In the genomic region with DNA sequence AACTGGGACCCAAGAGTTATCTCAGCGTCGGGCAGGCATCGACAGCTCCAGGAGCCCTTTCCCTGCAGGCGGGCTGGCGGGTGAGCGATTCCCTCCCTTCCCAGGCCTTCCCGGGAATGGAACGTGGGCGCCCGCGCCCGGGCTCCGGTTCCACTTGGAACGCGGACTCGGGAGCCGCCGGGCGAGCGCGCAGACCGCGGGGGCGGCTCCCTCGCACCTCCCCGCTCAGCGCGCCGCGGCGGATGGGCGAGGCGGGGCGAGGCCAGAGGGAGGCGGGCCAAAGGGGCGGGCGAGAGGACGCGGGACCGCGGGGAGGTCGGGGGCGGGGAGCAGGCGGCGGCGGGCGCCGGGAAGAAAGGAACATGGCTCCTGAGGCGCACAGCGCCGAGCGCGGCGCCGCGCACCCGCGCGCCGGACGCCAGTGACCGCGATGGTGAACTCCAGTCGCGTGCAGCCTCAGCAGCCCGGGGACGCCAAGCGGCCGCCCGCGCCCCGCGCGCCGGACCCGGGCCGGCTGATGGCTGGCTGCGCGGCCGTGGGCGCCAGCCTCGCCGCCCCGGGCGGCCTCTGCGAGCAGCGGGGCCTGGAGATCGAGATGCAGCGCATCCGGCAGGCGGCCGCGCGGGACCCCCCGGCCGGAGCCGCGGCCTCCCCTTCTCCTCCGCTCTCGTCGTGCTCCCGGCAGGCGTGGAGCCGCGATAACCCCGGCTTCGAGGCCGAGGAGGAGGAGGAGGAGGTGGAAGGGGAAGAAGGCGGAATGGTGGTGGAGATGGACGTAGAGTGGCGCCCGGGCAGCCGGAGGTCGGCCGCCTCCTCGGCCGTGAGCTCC, we compare ENCODE assay signal across 1 cellular context.
TF ChIP-seq lines count a peak whose summit lies in the region.

A gene (plus strand): TSS at position 332 of the 829 bp plus-strand sequence. CDS start 99 bp downstream, at position 431.

TF ChIP-seq in WTC11, 78 proteins besides CTCF, POLR2A, EP300 and RAD21 (continued from another document):
- TF ChIP-seq, protein P1, sequence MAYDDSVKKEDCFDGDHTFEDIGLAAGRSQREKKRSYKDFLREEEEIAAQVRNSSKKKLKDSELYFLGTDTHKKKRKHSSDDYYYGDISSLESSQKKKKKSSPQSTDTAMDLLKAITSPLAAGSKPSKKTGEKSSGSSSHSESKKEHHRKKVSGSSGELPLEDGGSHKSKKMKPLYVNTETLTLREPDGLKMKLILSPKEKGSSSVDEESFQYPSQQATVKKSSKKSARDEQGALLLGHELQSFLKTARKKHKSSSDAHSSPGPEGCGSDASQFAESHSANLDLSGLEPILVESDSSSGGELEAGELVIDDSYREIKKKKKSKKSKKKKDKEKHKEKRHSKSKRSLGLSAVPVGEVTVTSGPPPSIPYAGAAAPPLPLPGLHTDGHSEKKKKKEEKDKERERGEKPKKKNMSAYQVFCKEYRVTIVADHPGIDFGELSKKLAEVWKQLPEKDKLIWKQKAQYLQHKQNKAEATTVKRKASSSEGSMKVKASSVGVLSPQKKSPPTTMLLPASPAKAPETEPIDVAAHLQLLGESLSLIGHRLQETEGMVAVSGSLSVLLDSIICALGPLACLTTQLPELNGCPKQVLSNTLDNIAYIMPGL (CRISPR knock-in tag; IDR thresholded peaks at IDR 0.05) = peak; percentile 60; the same call in 1 of the 2 replicates
- no peak for TF ChIP-seq ZNF416 (CRISPR knock-in tag; IDR thresholded peaks at IDR 0.05)
- TF ChIP-seq, protein P2, sequence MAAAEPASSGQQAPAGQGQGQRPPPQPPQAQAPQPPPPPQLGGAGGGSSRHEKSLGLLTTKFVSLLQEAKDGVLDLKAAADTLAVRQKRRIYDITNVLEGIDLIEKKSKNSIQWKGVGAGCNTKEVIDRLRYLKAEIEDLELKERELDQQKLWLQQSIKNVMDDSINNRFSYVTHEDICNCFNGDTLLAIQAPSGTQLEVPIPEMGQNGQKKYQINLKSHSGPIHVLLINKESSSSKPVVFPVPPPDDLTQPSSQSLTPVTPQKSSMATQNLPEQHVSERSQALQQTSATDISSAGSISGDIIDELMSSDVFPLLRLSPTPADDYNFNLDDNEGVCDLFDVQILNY (CRISPR knock-in tag; IDR thresholded peaks at IDR 0.05) = peak; percentile 60; the same call in 1 of the 2 replicates
- TF ChIP-seq, protein P3, sequence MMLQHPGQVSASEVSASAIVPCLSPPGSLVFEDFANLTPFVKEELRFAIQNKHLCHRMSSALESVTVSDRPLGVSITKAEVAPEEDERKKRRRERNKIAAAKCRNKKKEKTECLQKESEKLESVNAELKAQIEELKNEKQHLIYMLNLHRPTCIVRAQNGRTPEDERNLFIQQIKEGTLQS (CRISPR knock-in tag; conservative IDR thresholded peaks at IDR 0.05) = no peak
- peak; percentile 86; the same call in 1 of the 2 replicates for TF ChIP-seq ETV6 (CRISPR knock-in tag; IDR thresholded peaks at IDR 0.05)
- TF ChIP-seq TCF7 (CRISPR knock-in tag; IDR thresholded peaks at IDR 0.05; ENCODE audit: low read depth) = no peak
- peak; percentile 11; the same call in 1 of the 2 replicates for TF ChIP-seq ZNF423 (CRISPR knock-in tag; IDR thresholded peaks at IDR 0.05)
- TF ChIP-seq ZNF671 (CRISPR knock-in tag; IDR thresholded peaks at IDR 0.05) = no peak
- no peak for TF ChIP-seq ZNF263 (CRISPR knock-in tag; IDR thresholded peaks at IDR 0.05; ENCODE audit: low read depth)
- no peak for TF ChIP-seq EMX1 (CRISPR knock-in tag; IDR thresholded peaks at IDR 0.05)
- TF ChIP-seq, protein P4, sequence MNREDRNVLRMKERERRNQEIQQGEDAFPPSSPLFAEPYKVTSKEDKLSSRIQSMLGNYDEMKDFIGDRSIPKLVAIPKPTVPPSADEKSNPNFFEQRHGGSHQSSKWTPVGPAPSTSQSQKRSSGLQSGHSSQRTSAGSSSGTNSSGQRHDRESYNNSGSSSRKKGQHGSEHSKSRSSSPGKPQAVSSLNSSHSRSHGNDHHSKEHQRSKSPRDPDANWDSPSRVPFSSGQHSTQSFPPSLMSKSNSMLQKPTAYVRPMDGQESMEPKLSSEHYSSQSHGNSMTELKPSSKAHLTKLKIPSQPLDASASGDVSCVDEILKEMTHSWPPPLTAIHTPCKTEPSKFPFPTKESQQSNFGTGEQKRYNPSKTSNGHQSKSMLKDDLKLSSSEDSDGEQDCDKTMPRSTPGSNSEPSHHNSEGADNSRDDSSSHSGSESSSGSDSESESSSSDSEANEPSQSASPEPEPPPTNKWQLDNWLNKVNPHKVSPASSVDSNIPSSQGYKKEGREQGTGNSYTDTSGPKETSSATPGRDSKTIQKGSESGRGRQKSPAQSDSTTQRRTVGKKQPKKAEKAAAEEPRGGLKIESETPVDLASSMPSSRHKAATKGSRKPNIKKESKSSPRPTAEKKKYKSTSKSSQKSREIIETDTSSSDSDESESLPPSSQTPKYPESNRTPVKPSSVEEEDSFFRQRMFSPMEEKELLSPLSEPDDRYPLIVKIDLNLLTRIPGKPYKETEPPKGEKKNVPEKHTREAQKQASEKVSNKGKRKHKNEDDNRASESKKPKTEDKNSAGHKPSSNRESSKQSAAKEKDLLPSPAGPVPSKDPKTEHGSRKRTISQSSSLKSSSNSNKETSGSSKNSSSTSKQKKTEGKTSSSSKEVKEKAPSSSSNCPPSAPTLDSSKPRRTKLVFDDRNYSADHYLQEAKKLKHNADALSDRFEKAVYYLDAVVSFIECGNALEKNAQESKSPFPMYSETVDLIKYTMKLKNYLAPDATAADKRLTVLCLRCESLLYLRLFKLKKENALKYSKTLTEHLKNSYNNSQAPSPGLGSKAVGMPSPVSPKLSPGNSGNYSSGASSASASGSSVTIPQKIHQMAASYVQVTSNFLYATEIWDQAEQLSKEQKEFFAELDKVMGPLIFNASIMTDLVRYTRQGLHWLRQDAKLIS (CRISPR knock-in tag; IDR thresholded peaks at IDR 0.05; ENCODE audit: borderline replicate concordance) = no peak
- no peak for TF ChIP-seq SOX15 (CRISPR knock-in tag; IDR thresholded peaks at IDR 0.05)
- TF ChIP-seq, protein P5, sequence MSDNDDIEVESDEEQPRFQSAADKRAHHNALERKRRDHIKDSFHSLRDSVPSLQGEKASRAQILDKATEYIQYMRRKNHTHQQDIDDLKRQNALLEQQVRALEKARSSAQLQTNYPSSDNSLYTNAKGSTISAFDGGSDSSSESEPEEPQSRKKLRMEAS (CRISPR knock-in tag; IDR thresholded peaks at IDR 0.05) = no peak
- no peak for TF ChIP-seq ATF1 (CRISPR knock-in tag; IDR thresholded peaks at IDR 0.05)
- TF ChIP-seq TP53 (CRISPR knock-in tag; IDR thresholded peaks at IDR 0.05) = no peak; the same call in none of the 2 replicates
- TF ChIP-seq ESRRA (CRISPR knock-in tag; IDR thresholded peaks at IDR 0.05; ENCODE audit: borderline replicate concordance) = no peak
- TF ChIP-seq JUN (CRISPR knock-in tag; IDR thresholded peaks at IDR 0.05) = no peak
- TF ChIP-seq JAZF1 (CRISPR knock-in tag; IDR thresholded peaks at IDR 0.05) = no peak
- TF ChIP-seq GRHL2 (CRISPR knock-in tag; IDR thresholded peaks at IDR 0.05; ENCODE audit: insufficient replicate concordance, severe bottlenecking) = no peak
- no peak for TF ChIP-seq ZNF317 (CRISPR knock-in tag; IDR thresholded peaks at IDR 0.05; ENCODE audit: borderline replicate concordance, low read depth)
- TF ChIP-seq GTF2I (CRISPR knock-in tag; conservative IDR thresholded peaks at IDR 0.05) = no peak
- TF ChIP-seq NFE2L1 (CRISPR knock-in tag; IDR thresholded peaks at IDR 0.05) = no peak
- TF ChIP-seq, protein P6, sequence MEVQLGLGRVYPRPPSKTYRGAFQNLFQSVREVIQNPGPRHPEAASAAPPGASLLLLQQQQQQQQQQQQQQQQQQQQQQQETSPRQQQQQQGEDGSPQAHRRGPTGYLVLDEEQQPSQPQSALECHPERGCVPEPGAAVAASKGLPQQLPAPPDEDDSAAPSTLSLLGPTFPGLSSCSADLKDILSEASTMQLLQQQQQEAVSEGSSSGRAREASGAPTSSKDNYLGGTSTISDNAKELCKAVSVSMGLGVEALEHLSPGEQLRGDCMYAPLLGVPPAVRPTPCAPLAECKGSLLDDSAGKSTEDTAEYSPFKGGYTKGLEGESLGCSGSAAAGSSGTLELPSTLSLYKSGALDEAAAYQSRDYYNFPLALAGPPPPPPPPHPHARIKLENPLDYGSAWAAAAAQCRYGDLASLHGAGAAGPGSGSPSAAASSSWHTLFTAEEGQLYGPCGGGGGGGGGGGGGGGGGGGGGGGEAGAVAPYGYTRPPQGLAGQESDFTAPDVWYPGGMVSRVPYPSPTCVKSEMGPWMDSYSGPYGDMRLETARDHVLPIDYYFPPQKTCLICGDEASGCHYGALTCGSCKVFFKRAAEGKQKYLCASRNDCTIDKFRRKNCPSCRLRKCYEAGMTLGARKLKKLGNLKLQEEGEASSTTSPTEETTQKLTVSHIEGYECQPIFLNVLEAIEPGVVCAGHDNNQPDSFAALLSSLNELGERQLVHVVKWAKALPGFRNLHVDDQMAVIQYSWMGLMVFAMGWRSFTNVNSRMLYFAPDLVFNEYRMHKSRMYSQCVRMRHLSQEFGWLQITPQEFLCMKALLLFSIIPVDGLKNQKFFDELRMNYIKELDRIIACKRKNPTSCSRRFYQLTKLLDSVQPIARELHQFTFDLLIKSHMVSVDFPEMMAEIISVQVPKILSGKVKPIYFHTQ (CRISPR knock-in tag; IDR thresholded peaks at IDR 0.05) = no peak
- TF ChIP-seq, protein P7, sequence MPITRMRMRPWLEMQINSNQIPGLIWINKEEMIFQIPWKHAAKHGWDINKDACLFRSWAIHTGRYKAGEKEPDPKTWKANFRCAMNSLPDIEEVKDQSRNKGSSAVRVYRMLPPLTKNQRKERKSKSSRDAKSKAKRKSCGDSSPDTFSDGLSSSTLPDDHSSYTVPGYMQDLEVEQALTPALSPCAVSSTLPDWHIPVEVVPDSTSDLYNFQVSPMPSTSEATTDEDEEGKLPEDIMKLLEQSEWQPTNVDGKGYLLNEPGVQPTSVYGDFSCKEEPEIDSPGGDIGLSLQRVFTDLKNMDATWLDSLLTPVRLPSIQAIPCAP (CRISPR knock-in tag; IDR thresholded peaks at IDR 0.05) = no peak
- no peak for TF ChIP-seq ZBTB21 (CRISPR knock-in tag; IDR thresholded peaks at IDR 0.05; ENCODE audit: borderline replicate concordance)
- TF ChIP-seq ZNF396 (CRISPR knock-in tag; IDR thresholded peaks at IDR 0.05; ENCODE audit: borderline replicate concordance) = no peak
- TF ChIP-seq, protein P8, sequence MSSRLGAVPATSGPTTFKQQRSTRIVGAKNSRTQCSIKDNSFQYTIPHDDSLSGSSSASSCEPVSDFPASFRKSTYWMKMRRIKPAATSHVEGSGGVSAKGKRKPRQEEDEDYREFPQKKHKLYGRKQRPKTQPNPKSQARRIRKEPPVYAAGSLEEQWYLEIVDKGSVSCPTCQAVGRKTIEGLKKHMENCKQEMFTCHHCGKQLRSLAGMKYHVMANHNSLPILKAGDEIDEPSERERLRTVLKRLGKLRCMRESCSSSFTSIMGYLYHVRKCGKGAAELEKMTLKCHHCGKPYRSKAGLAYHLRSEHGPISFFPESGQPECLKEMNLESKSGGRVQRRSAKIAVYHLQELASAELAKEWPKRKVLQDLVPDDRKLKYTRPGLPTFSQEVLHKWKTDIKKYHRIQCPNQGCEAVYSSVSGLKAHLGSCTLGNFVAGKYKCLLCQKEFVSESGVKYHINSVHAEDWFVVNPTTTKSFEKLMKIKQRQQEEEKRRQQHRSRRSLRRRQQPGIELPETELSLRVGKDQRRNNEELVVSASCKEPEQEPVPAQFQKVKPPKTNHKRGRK (CRISPR knock-in tag; IDR thresholded peaks at IDR 0.05; ENCODE audit: borderline replicate concordance) = no peak
- TF ChIP-seq, protein P9, sequence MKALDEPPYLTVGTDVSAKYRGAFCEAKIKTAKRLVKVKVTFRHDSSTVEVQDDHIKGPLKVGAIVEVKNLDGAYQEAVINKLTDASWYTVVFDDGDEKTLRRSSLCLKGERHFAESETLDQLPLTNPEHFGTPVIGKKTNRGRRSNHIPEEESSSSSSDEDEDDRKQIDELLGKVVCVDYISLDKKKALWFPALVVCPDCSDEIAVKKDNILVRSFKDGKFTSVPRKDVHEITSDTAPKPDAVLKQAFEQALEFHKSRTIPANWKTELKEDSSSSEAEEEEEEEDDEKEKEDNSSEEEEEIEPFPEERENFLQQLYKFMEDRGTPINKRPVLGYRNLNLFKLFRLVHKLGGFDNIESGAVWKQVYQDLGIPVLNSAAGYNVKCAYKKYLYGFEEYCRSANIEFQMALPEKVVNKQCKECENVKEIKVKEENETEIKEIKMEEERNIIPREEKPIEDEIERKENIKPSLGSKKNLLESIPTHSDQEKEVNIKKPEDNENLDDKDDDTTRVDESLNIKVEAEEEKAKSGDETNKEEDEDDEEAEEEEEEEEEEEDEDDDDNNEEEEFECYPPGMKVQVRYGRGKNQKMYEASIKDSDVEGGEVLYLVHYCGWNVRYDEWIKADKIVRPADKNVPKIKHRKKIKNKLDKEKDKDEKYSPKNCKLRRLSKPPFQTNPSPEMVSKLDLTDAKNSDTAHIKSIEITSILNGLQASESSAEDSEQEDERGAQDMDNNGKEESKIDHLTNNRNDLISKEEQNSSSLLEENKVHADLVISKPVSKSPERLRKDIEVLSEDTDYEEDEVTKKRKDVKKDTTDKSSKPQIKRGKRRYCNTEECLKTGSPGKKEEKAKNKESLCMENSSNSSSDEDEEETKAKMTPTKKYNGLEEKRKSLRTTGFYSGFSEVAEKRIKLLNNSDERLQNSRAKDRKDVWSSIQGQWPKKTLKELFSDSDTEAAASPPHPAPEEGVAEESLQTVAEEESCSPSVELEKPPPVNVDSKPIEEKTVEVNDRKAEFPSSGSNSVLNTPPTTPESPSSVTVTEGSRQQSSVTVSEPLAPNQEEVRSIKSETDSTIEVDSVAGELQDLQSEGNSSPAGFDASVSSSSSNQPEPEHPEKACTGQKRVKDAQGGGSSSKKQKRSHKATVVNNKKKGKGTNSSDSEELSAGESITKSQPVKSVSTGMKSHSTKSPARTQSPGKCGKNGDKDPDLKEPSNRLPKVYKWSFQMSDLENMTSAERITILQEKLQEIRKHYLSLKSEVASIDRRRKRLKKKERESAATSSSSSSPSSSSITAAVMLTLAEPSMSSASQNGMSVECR (CRISPR knock-in tag; IDR thresholded peaks at IDR 0.05; ENCODE audit: borderline replicate concordance) = no peak
- TF ChIP-seq CREB1 (CRISPR knock-in tag; IDR thresholded peaks at IDR 0.05) = no peak
- TF ChIP-seq, protein P10, sequence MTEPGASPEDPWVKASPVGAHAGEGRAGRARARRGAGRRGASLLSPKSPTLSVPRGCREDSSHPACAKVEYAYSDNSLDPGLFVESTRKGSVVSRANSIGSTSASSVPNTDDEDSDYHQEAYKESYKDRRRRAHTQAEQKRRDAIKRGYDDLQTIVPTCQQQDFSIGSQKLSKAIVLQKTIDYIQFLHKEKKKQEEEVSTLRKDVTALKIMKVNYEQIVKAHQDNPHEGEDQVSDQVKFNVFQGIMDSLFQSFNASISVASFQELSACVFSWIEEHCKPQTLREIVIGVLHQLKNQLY (CRISPR knock-in tag; IDR thresholded peaks at IDR 0.05) = no peak
- TF ChIP-seq, protein P11, sequence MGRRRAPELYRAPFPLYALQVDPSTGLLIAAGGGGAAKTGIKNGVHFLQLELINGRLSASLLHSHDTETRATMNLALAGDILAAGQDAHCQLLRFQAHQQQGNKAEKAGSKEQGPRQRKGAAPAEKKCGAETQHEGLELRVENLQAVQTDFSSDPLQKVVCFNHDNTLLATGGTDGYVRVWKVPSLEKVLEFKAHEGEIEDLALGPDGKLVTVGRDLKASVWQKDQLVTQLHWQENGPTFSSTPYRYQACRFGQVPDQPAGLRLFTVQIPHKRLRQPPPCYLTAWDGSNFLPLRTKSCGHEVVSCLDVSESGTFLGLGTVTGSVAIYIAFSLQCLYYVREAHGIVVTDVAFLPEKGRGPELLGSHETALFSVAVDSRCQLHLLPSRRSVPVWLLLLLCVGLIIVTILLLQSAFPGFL (CRISPR knock-in tag; IDR thresholded peaks at IDR 0.05; ENCODE audit: borderline replicate concordance) = no peak
- TF ChIP-seq TEAD4 (CRISPR knock-in tag; IDR thresholded peaks at IDR 0.05) = no peak
